Comparison of ENCODE assay signal across 8 cellular contexts in the genomic region with DNA sequence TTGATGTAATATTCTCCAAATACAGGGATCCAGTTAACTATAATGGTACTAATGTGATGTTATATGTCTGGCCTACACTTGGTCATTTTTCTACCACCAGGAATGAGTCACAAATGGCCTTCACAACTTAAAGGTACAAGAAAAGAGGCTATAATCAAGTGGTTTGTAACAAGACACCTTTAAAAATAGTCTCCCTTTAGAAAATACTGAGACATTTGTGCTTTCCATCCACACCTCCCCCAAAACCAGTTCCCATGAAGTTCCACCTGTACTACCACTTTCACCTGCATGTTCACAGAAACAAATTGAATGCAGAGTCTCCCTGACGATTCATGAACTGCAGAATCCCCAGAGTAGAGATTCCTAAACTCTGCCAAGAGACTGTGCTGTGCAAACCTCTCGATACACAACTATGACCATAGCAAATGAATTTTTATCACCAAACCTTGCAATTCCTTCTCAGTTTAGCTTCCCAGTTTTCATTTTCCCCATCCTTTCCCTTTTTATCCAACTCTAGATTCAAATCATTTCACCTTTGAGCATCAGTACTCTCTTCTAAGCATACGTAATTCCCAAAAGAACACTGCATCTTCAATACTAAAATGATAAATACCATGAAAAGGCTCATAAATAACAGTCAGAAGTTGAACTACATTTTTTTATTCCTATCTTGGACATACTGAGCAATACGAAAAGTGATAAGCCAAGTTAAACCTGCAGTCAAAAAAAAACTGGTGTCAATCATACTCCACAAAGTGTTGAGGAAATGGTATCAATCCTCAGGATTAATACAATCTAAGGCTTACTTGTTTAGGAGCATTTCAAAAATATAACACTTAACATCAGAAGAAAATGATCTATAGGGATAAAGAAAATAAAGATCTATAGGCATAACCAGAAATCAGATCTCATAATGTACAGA. TPM values are rescaled to one million over a fixed set of nuclear protein-coding genes. Genes with fewer than 3 reads are reported as not detected.
DNase-seq lines count a peak whose midpoint lies in the region; ATAC-seq and TF ChIP-seq lines count a peak whose summit lies in the region.

No MANE protein-coding gene starts in this region.

- H3K4me3 ChIP-seq in AG10803 (ENCODE audit: low read length) (peak overlapping the region; percentile 85), body of pancreas (peak overlapping the region; percentile 11 to 70), mucosa of descending colon (peak overlapping the region; percentile 4)

- DNase-seq in AG10803 (ENCODE audit: low read depth) = no peak
- DNase-seq in HT1080 (ENCODE audit: low read depth) = peak; percentile 40
- DNase-seq in body of pancreas = no peak
- DNase-seq in mucosa of descending colon = no peak
- DNase-seq in NOMO-1 treated with dmso at 0.1 percent for 144 hours (lab: John Stamatoyannopoulos, UW; ENCODE audit: unreplicated experiment) = no peak
- DNase-seq in dermis blood vessel endothelial cell = no peak
- DNase-seq in AG08395 (ENCODE audit: low spot score) = no peak

- TF ChIP-seq POLR2A in body of pancreas (IDR thresholded peaks at IDR 0.05) = peak in 1 of 3 donors; percentile 41

- H3K4me1 ChIP-seq in body of pancreas = peaks cover 44% of the 10 kb centered on the region
- H3K4me1 ChIP-seq in mucosa of descending colon (ENCODE audit: low read depth) = peaks cover 21% of the 10 kb centered on the region

- H3K27ac ChIP-seq in body of pancreas = peak overlapping the region; percentile 30 to 100 (median 78)

- no peak for ATAC-seq in body of pancreas
- ATAC-seq in mucosa of descending colon = no peak
- ATAC-seq in GM19023 (IDR thresholded peaks at IDR 0.05; ENCODE audit: unreplicated experiment) = no peak

- WGBS in body of pancreas, 2 donors = 10 to 13% methylated on average over 4 of the region's 4 CpGs

- H3K27me3 ChIP-seq in body of pancreas = no peaks in the 10 kb centered on the region

- no peak for TF ChIP-seq CTCF in AG10803 (conservative IDR thresholded peaks at IDR 0.05; ENCODE audit: low read length)
- no peak for TF ChIP-seq CTCF in body of pancreas (IDR thresholded peaks at IDR 0.05)
- no peak for TF ChIP-seq CTCF in mucosa of descending colon (IDR thresholded peaks at IDR 0.05)

- H3K9me3 ChIP-seq in body of pancreas = no peaks in the 10 kb centered on the region
- H3K9me3 ChIP-seq in mucosa of descending colon = no peaks in the 10 kb centered on the region

- intact Hi-C loops in body of pancreas (cut with DNase I) = loop anchor here (10.0 kb wide), 1 partner anchor 65 kb away; no protein-coding TSS in a partner anchor
- intact Hi-C loops in mucosa of descending colon (cut with DNase I, micrococcal nuclease) = loop anchor here (5.0 to 10.0 kb wide), 4 partner anchors 113 to 435 kb away; no protein-coding TSS in a partner anchor

- H3K36me3 ChIP-seq in body of pancreas (replicated peaks in 1 of 2; ENCODE audit: insufficient read depth in 1 of 2, low read depth in 2 of 2) (peaks cover 0 to 2% of the 10 kb centered on the region in 2 donors), mucosa of descending colon (ENCODE audit: low read depth) (no peaks in the 10 kb centered on the region)

RNA-seq across cellular contexts. Expression of gene BTG1, which starts 5.8 kb away (rescaled TPM):
- total RNA-seq in HT1080 (2014; rRNA removed; shearing (Covaris generic)) = 7.0 and 17.8 TPM in 2 replicates
- 28.9 and 30.3 TPM in 2 replicates for polyA plus RNA-seq in HT1080 (2015; cell fraction: cytosol; rRNA removed)
- 10.9 and 12.4 TPM in 2 replicates for polyA plus RNA-seq in HT1080 (2015; cell fraction: nucleus; rRNA removed)
- total RNA-seq in body of pancreas (10 to 100 TPM; 48.5 to 53.7 TPM), mucosa of descending colon (100 to 1,000 TPM; 124 to 176 (median 147) TPM), dermis blood vessel endothelial cell (32.3 and 40.9 TPM in 2 replicates)

Comparison
In these comparisons a context has a peak if more than half of its experiments do, and no peak if none do; other contexts are left out.
1. H3K4me3 ChIP-seq: peak in every context shown above with its lines; median percentile 85 in AG10803; 40 in body of pancreas; 4 in mucosa of descending colon.